19 cellular contexts compared by ENCODE assay signal in genomic region chr10:3797750-3798149, GRCh38. TPM values are rescaled to one million over a fixed set of nuclear protein-coding genes. Genes with fewer than 3 reads are reported as not detected.
A peak's percentile ranks its signal among the peaks of the same experiment; 100 is the strongest.
DNase-seq lines count a peak whose midpoint lies in the region; ATAC-seq and TF ChIP-seq lines count a peak whose summit lies in the region.
"Had no signal": no experiment of that assay in that cellular context is flagged by ENCODE, and none has a peak within 500 bp of the region (broad histone marks: within the 10 kb centered on the region; RNA-seq: fewer than 3 reads in every experiment).

No MANE protein-coding gene starts in this region.

- peak overlapping the region; percentile 42 for H3K27ac Mint-ChIP-seq in activated naive CD4-positive, alpha-beta T cell treated with anti-CD3 and anti-CD28 coated beads, Interleukin-2, amount 50 U/mL, for 24 hours
- H3K27ac Mint-ChIP-seq in activated T-helper 2 cell treated with anti-CD3 and anti-CD28 coated beads, Interferon-gamma antibody, Interleukin-2, Interleukin-4, amounts not matched to agents 10 μg/mL and 5 μg/mL and 100 μg/mL, durations not matched to agents 14 hours and 24 hours and 36 hours: peak overlapping the region; percentile 96

- no TSS peak for BruUV-seq in Panc1 (replicated peaks; lab: Mats Ljungman, UMichigan)

- no peak for DNase-seq in activated naive CD4-positive, alpha-beta T cell (lab: John Stamatoyannopoulos, UW)
- DNase-seq in Panc1 (ENCODE audit: low read depth, low spot score) (no peak), spleen (no peak), anterior cingulate cortex (lab: John Stamatoyannopoulos, UW) (no peak), T-helper 9 cell (no peak)
- no peak for DNase-seq in activated T-helper 2 cell treated with anti-CD3 and anti-CD28 coated beads, Interferon-gamma antibody, Interleukin-2, Interleukin-4, amounts not matched to agents 10 μg/mL and 5 μg/mL and 100 μg/mL, durations not matched to agents 14 hours and 24 hours and 36 hours (ENCODE audit: low spot score)
- no peak for DNase-seq in stimulated activated naive CD8-positive, alpha-beta T cell treated with anti-CD3 and anti-CD28 coated beads, Interleukin-15, Interleukin-2, amounts not matched to agents 100 U/mL and 50 U/mL, for 24 hours
- DNase-seq: COR-L47, DMS 273 treated with DMSO at 0.1 percent for 48 hours, NCI-H1417, NCI-H187 treated with DMSO at 0.1 percent for 48 hours, NCI-H2227 treated with DMSO at 0.1 percent for 48 hours, NCI-H510A treated with DMSO at 0.1 percent for 48 hours, NCI-H82, OCI-M1, SHP77 treated with DMSO at 0.1 percent for 48 hours had no signal

- no peaks in the 10 kb centered on the region for H3K9me3 Mint-ChIP-seq in activated naive CD4-positive, alpha-beta T cell treated with anti-CD3 and anti-CD28 coated beads, Interleukin-2, amount 50 U/mL, for 24 hours
- H3K9me3 Mint-ChIP-seq in activated T-helper 2 cell treated with anti-CD3 and anti-CD28 coated beads, Interferon-gamma antibody, Interleukin-2, Interleukin-4, amounts not matched to agents 10 μg/mL and 5 μg/mL and 100 μg/mL, durations not matched to agents 14 hours and 24 hours and 36 hours: peaks cover 46% of the 10 kb centered on the region

- intact Hi-C loops in Panc1 (cut with micrococcal nuclease; ENCODE audit: unreplicated experiment) (no loop called here), spleen (cut with DNase I; ENCODE audit: low total_unique reads) (no loop called here)
- intact Hi-C loops in activated T-helper 2 cell treated with anti-CD3 and anti-CD28 coated beads, Interferon-gamma antibody, Interleukin-2, Interleukin-4, amounts not matched to agents 10 μg/mL and 5 μg/mL and 100 μg/mL, durations not matched to agents 14 hours and 24 hours and 36 hours (cut with micrococcal nuclease): loop anchor here (1.0 kb wide), 2 partner anchors 8 to 11 kb away; no protein-coding TSS in a partner anchor

- no peak for ATAC-seq in Panc1
- peak; percentile 74 for ATAC-seq in stimulated activated naive CD8-positive, alpha-beta T cell treated with anti-CD3 and anti-CD28 coated beads, Interleukin-15, Interleukin-2, amounts not matched to agents 100 U/mL and 50 U/mL, for 24 hours

- POLR2A ChIA-PET in Panc1 (lab: Charles Lee): no interaction called here

- no peak for TF ChIP-seq POLR2A in spleen (IDR thresholded peaks at IDR 0.05)

- H3K27me3 ChIP-seq in Panc1 (ENCODE audit: control insufficient read depth, insufficient read depth, low read length): no peaks in the 10 kb centered on the region
- H3K27me3 ChIP-seq in spleen (replicated peaks in 1 of 7): no peaks in the 10 kb centered on the region
- H3K27me3 ChIP-seq: BLaER1 treated with 17β-estradiol and CSF1 and Interleukin-3, amounts not matched to agents 10 nM and 100 nM had no signal

- CTCF ChIA-PET in Panc1 (lab: Charles Lee): no interaction called here

- H3K4me1 Mint-ChIP-seq in activated naive CD4-positive, alpha-beta T cell treated with anti-CD3 and anti-CD28 coated beads, Interleukin-2, amount 50 U/mL, for 24 hours: peaks cover 31% of the 10 kb centered on the region
- H3K4me1 Mint-ChIP-seq in activated T-helper 2 cell treated with anti-CD3 and anti-CD28 coated beads, Interferon-gamma antibody, Interleukin-2, Interleukin-4, amounts not matched to agents 10 μg/mL and 5 μg/mL and 100 μg/mL, durations not matched to agents 14 hours and 24 hours and 36 hours (ENCODE audit: low read depth): peaks cover 53% of the 10 kb centered on the region

- no peaks in the 10 kb centered on the region for H3K27me3 Mint-ChIP-seq in activated naive CD4-positive, alpha-beta T cell treated with anti-CD3 and anti-CD28 coated beads, Interleukin-2, amount 50 U/mL, for 24 hours
- no peaks in the 10 kb centered on the region for H3K27me3 Mint-ChIP-seq in activated T-helper 2 cell treated with anti-CD3 and anti-CD28 coated beads, Interferon-gamma antibody, Interleukin-2, Interleukin-4, amounts not matched to agents 10 μg/mL and 5 μg/mL and 100 μg/mL, durations not matched to agents 14 hours and 24 hours and 36 hours (ENCODE audit: low read depth)

- no peaks in the 10 kb centered on the region for H3K36me3 ChIP-seq in Panc1 (ENCODE audit: control insufficient read depth, insufficient read depth, low read length)
- H3K36me3 ChIP-seq in spleen: no peaks in the 10 kb centered on the region
- H3K36me3 ChIP-seq: BLaER1 treated with 17β-estradiol and CSF1 and Interleukin-3, amounts not matched to agents 10 nM and 100 nM had no signal

- 0 to 94% (median 67%) methylated on average over 1 of the region's 1 CpG for WGBS in spleen, 5 donors

- H3K4me3 Mint-ChIP-seq in activated naive CD4-positive, alpha-beta T cell treated with anti-CD3 and anti-CD28 coated beads, Interleukin-2, amount 50 U/mL, for 24 hours: no peak overlapping the region
- peak overlapping the region; percentile 58 for H3K4me3 Mint-ChIP-seq in activated T-helper 2 cell treated with anti-CD3 and anti-CD28 coated beads, Interferon-gamma antibody, Interleukin-2, Interleukin-4, amounts not matched to agents 10 μg/mL and 5 μg/mL and 100 μg/mL, durations not matched to agents 14 hours and 24 hours and 36 hours (ENCODE audit: low read depth)

- H3K36me3 Mint-ChIP-seq in activated naive CD4-positive, alpha-beta T cell treated with anti-CD3 and anti-CD28 coated beads, Interleukin-2, amount 50 U/mL, for 24 hours: no peaks in the 10 kb centered on the region
- peaks cover 39% of the 10 kb centered on the region for H3K36me3 Mint-ChIP-seq in activated T-helper 2 cell treated with anti-CD3 and anti-CD28 coated beads, Interferon-gamma antibody, Interleukin-2, Interleukin-4, amounts not matched to agents 10 μg/mL and 5 μg/mL and 100 μg/mL, durations not matched to agents 14 hours and 24 hours and 36 hours (ENCODE audit: low read depth)

- H3K4me3 ChIP-seq in Panc1 (ENCODE audit: low read depth in 2 of 2, low read length in 2 of 2) (no peak overlapping the region), spleen (no peak overlapping the region)
- H3K4me3 ChIP-seq: BLaER1 treated with 17β-estradiol and CSF1 and Interleukin-3, amounts not matched to agents 10 nM and 100 nM had no signal

- in situ Hi-C loops in Panc1 (cut with HindIII; ENCODE audit: low pct_unique_long_range_greater_than_20kb, low sequenced_read_pairs): no loop called here

- H3K4me1 ChIP-seq in Panc1 (ENCODE audit: control insufficient read depth, insufficient read depth, low read length) (peaks cover 1% of the 10 kb centered on the region), spleen (peaks cover 0 to 18% (median 2%) of the 10 kb centered on the region in 6 donors)

- H3K27ac ChIP-seq in Panc1 (ENCODE audit: low read length) (peak overlapping the region; percentile 74), spleen (no peak overlapping the region)
- H3K27ac ChIP-seq: BLaER1 treated with 17β-estradiol and CSF1 and Interleukin-3, amounts not matched to agents 10 nM and 100 nM; KMS-11 had no signal

- H3K9me3 ChIP-seq in Panc1 (ENCODE audit: control insufficient read depth, insufficient read depth, low read depth, low read length) (peaks cover 14% of the 10 kb centered on the region; the same call in 1 of the 2 replicates), spleen (peaks cover 0 to 9% (median 6%) of the 10 kb centered on the region in 8 donors)

- TF ChIP-seq CTCF in Panc1 (IDR thresholded peaks at IDR 0.05): no peak
- no peak for TF ChIP-seq CTCF in spleen (IDR thresholded peaks at IDR 0.05 in 8 of 11, conservative IDR thresholded peaks at IDR 0.05 in 3 of 11)

RNA-seq across cellular contexts. Expression of gene KLF6, which starts 12.7 kb away (rescaled TPM):
- total RNA-seq in Panc1 (2021; ENCODE audit: unreplicated experiment) (177 TPM), spleen (100 to 1,000 TPM in 5 of 7 donors, 10 to 100 TPM in 2; 65.0 to 211 (median 135) TPM)
- 108 TPM for polyA plus RNA-seq in Panc1 (2012; ENCODE audit: insufficient read length)
- total RNA-seq in activated T-helper 2 cell treated with anti-CD3 and anti-CD28 coated beads, Interferon-gamma antibody, Interleukin-2, Interleukin-4, amounts not matched to agents 10 μg/mL and 5 μg/mL and 100 μg/mL, durations not matched to agents 14 hours and 24 hours and 36 hours: 126 and 129 TPM in 2 replicates
- 10 to 100 TPM; 18.8 to 26.6 (median 19.6) TPM for polyA plus RNA-seq in spleen
